In genomic region chr7:158758563-158759244, GRCh38 we compare ENCODE assay signal across 18 cellular contexts.
"Had no signal": no experiment of that assay in that cellular context is flagged by ENCODE, and none has a peak within 500 bp of the region (broad histone marks: within the 10 kb centered on the region; RNA-seq: fewer than 3 reads in every experiment).

No MANE protein-coding gene starts in this region.

- H3K4me1 ChIP-seq: vagina had no signal

- H3K27me3 ChIP-seq: brain microvascular endothelial cell, esophagus squamous epithelium, transverse colon, vagina had no signal

- H3K4me3 Mint-ChIP-seq: natural killer cell; stimulated activated memory B cell treated with anti-CD40 and anti-IgM and Interleukin-4, amounts not matched to agents 10 μg/mL and 1 μg/mL and 100 μg/mL, for 72 hours had no signal

- DNase-seq: activated CD4-positive, CD25-positive, alpha-beta regulatory T cell treated with anti-CD3 and anti-CD28 coated beads, Interleukin-2, amount 50 U/mL, for 72 hours; activated CD8-positive, alpha-beta memory T cell treated with anti-CD3 and anti-CD28 coated beads for 24 hours; activated effector memory CD4-positive, alpha-beta T cell treated with anti-CD3 and anti-CD28 coated beads, Interleukin-2, amount 50 U/mL, for 16 hours; anterior cingulate cortex; brain microvascular endothelial cell; effector CD8-positive, alpha-beta T cell; esophagus squamous epithelium; glutamatergic neuron; kidney glomerular epithelial cell; mesendoderm; natural killer cell; posterior cingulate gyrus; substantia nigra; T-helper 9 cell; transverse colon had no signal

- H3K27me3 Mint-ChIP-seq: stimulated activated memory B cell treated with anti-CD40 and anti-IgM and Interleukin-4, amounts not matched to agents 10 μg/mL and 1 μg/mL and 100 μg/mL, for 72 hours had no signal

- FAIRE-seq: endothelial cell of umbilical vein had no signal

- H3K4me1 Mint-ChIP-seq: stimulated activated memory B cell treated with anti-CD40 and anti-IgM and Interleukin-4, amounts not matched to agents 10 μg/mL and 1 μg/mL and 100 μg/mL, for 72 hours had no signal

- H3K27ac Mint-ChIP-seq: stimulated activated memory B cell treated with anti-CD40 and anti-IgM and Interleukin-4, amounts not matched to agents 10 μg/mL and 1 μg/mL and 100 μg/mL, for 72 hours had no signal

- H3K9me3 ChIP-seq: esophagus squamous epithelium, transverse colon, vagina had no signal

- H3K9me3 Mint-ChIP-seq: natural killer cell; stimulated activated memory B cell treated with anti-CD40 and anti-IgM and Interleukin-4, amounts not matched to agents 10 μg/mL and 1 μg/mL and 100 μg/mL, for 72 hours had no signal

- H3K27ac ChIP-seq: brain microvascular endothelial cell, esophagus squamous epithelium, transverse colon, vagina had no signal

- H3K4me3 ChIP-seq: esophagus squamous epithelium, transverse colon, vagina had no signal

- ATAC-seq: natural killer cell; stimulated activated memory B cell treated with anti-CD40 and anti-IgM and Interleukin-4, amounts not matched to agents 10 μg/mL and 1 μg/mL and 100 μg/mL, for 72 hours had no signal
